In genomic region chr16:50547340-50547865, GRCh38 we compare ENCODE assay signal across 8 cellular contexts. TPM values are rescaled to one million over a fixed set of nuclear protein-coding genes. Genes with fewer than 3 reads are reported as not detected.
A peak's percentile ranks its signal among the peaks of the same experiment; 100 is the strongest.
DNase-seq lines count a peak whose midpoint lies in the region; TF ChIP-seq lines count a peak whose summit lies in the region.

No MANE protein-coding gene starts in this region.

- TF ChIP-seq CTCF in A673 (conservative IDR thresholded peaks at IDR 0.05; ENCODE audit: low read depth, low read length) (peak; percentile 41), NB4 (IDR thresholded peaks at IDR 0.05; ENCODE audit: low read depth, low read length) (peak; percentile 20), coronary artery (IDR thresholded peaks at IDR 0.05) (no peak), mesothelial cell of epicardium (IDR thresholded peaks at IDR 0.05; ENCODE audit: unreplicated experiment) (no peak)

- POLR2A ChIA-PET in A673 (lab: Charles Lee; ENCODE audit: low non-redundant PET), result no interaction called here

- no peak overlapping the region for H3K27ac ChIP-seq in A673 (ENCODE audit: low read depth, low read length, poor library complexity, severe bottlenecking)
- no peak overlapping the region for H3K27ac ChIP-seq in coronary artery

- H3K27ac Mint-ChIP-seq in mesothelial cell of epicardium, result peak overlapping the region; percentile 84

- no peaks in the 10 kb centered on the region for H3K36me3 Mint-ChIP-seq in mesothelial cell of epicardium

- CTCF ChIA-PET in A673 (lab: Charles Lee), result interaction anchor here (0.6 kb wide), 1 partner anchor 118 kb away, joined by 3 read pairs; no protein-coding TSS in a partner anchor

- no peaks in the 10 kb centered on the region for H3K9me3 Mint-ChIP-seq in mesothelial cell of epicardium

- H3K4me1 ChIP-seq in A673 (ENCODE audit: insufficient read depth, low read length, poor library complexity, severe bottlenecking), result no peaks in the 10 kb centered on the region

- DNase-seq in A673 (ENCODE audit: low spot score) (peak; percentile 35), GM19240 (ENCODE audit: insufficient read length, low spot score) (peak; percentile 40), NB4 (ENCODE audit: low read depth) (peak; percentile 65), coronary artery (ENCODE audit: low spot score) (no peak), mesothelial cell of epicardium (ENCODE audit: low spot score in 2 of 2, unreplicated experiment in 2 of 2) (peak in 1 of 2 experiments; percentile 53), SKM-1 (lab: John Stamatoyannopoulos, UW; ENCODE audit: unreplicated experiment) (no peak)
- DNase-seq in activated CD4-positive, alpha-beta T cell treated with anti-CD3 and anti-CD28 coated beads for 48 hours, result peak; percentile 61
- peak; percentile 65 for DNase-seq in stimulated activated CD8-positive, alpha-beta memory T cell treated with anti-CD3 and anti-CD28 coated beads, Interleukin-4, amount 100 ng/mL, for 24 hours (ENCODE audit: low read depth)

- peaks cover 52% of the 10 kb centered on the region for H3K4me1 Mint-ChIP-seq in mesothelial cell of epicardium

- H3K27me3 Mint-ChIP-seq in mesothelial cell of epicardium (ENCODE audit: low read depth), result no peaks in the 10 kb centered on the region

- peaks cover 61% of the 10 kb centered on the region for H3K27me3 ChIP-seq in A673 (replicated peaks; ENCODE audit: insufficient read depth, low read depth, low read length, poor library complexity)

- no TSS peak for BruUV-seq in A673 (replicated peaks; lab: Mats Ljungman, UMichigan)

- no peaks in the 10 kb centered on the region for H3K9me3 ChIP-seq in A673 (ENCODE audit: low read depth, low read length, poor library complexity, severe bottlenecking)

- TF ChIP-seq POLR2A in NB4 (IDR thresholded peaks at IDR 0.05; ENCODE audit: extremely low read depth, insufficient read length), result no peak

- H3K36me3 ChIP-seq in A673 (ENCODE audit: insufficient read depth, low read length, poor library complexity, severe bottlenecking), result no peaks in the 10 kb centered on the region

- peak overlapping the region; percentile 73 for H3K4me3 Mint-ChIP-seq in mesothelial cell of epicardium

- H3K4me3 ChIP-seq in A673 (ENCODE audit: low read depth, low read length, poor library complexity, severe bottlenecking), result peak overlapping the region; percentile 53
- H3K4me3 ChIP-seq in NB4 (ENCODE audit: low read depth, low read length), result peak overlapping the region; percentile 66
- peak overlapping the region; percentile 89 for H3K4me3 ChIP-seq in coronary artery

- intact Hi-C loops in A673 (cut with micrococcal nuclease; ENCODE audit: unreplicated experiment), result no loop called here

RNA-seq across cellular contexts. Expression of gene NKD1, which starts 0.8 kb away (rescaled TPM):
- total RNA-seq in A673 (2021) (0.57 and 1.1 TPM in 2 replicates), mesothelial cell of epicardium (60.1 to 63.0 TPM (median 61.5 TPM) in 3 replicates)

Comparison
In these comparisons a context has a peak if more than half of its experiments do, and no peak if none do; other contexts are left out.
1. DNase-seq: peak in A673 (single experiment), GM19240 (single experiment), NB4 (single experiment), activated CD4-positive, alpha-beta T cell treated with anti-CD3 and anti-CD28 coated beads for 48 hours (single experiment) and stimulated activated CD8-positive, alpha-beta memory T cell treated with anti-CD3 and anti-CD28 coated beads, Interleukin-4, amount 100 ng/mL, for 24 hours (single experiment); none in coronary artery (single experiment) and SKM-1 (single experiment).
2. CTCF ChIP-seq: peak in A673 (single experiment) and NB4 (single experiment); none in coronary artery (single experiment) and mesothelial cell of epicardium (single experiment).
3. RNA of gene NKD1, which starts 0.8 kb away (total RNA-seq): 60.1 to 63.0 TPM in mesothelial cell of epicardium; 0.57 to 1.1 TPM in A673; every median in the first group is over 10 times any median in the second.
4. Peak in every context shown above with its lines, with median percentiles within 50 percentile points of each other: H3K4me3 ChIP-seq.